23 cellular contexts compared by ENCODE assay signal in the genomic region with DNA sequence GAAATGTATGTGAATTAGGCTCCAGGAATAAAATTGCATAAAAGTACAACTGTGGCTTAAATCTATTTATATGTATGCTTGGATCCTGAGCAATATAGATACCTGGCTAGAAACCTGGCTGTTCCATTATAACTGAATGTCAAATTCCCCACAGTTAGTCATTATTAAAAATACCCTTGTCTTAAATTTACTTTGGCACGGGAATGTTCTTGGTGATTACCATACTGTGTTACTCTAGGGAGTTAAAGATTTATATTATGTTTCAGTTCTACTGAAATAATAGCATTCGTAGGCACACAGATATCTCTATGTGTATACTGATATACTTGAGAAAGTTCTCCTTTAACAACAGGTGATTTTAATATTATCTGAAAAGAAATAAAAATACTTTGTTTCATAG.
"Had no signal": no experiment of that assay in that cellular context is flagged by ENCODE, and none has a peak within 500 bp of the region (broad histone marks: within the 10 kb centered on the region; RNA-seq: fewer than 3 reads in every experiment).

No MANE protein-coding gene starts in this region.

- H3K27me3 ChIP-seq: esophagus muscularis mucosa, upper lobe of right lung had no signal

- H3K27me3 Mint-ChIP-seq: activated B cell treated with CpG ODN at 0.5 μM for 24 hours; activated T-cell treated with anti-CD3 and anti-CD28 coated beads, Interleukin-2, amount 50 U/mL, for 24 hours; dendritic cell treated with granulocyte-macrophage colony-stimulating factor and Interleukin-4, amounts not matched to agents 40 ng/mL and 50 ng/mL, for 4 days; progenitor cell of endocrine pancreas; stimulated activated memory B cell treated with anti-CD40 and anti-IgM and Interleukin-4, amounts not matched to agents 10 μg/mL and 1 μg/mL and 100 μg/mL, for 72 hours had no signal

- H3K9me3 ChIP-seq: esophagus muscularis mucosa, thoracic aorta, upper lobe of right lung had no signal

- H3K27ac ChIP-seq: esophagus muscularis mucosa, upper lobe of right lung had no signal

- H3K4me3 Mint-ChIP-seq: activated B cell treated with CpG ODN at 0.5 μM for 24 hours; activated CD8-positive, alpha-beta T cell treated with anti-CD3 and anti-CD28 coated beads, Interleukin-2, amount 10 ng/mL, durations not matched to agents 7 days and 5 days; activated naive CD8-positive, alpha-beta T cell treated with anti-CD3 and anti-CD28 coated beads, Interleukin-2, amount 10 ng/mL, durations not matched to agents 7 days and 5 days; activated T-cell treated with anti-CD3 and anti-CD28 coated beads, Interleukin-2, amount 50 U/mL, for 24 hours; dendritic cell treated with granulocyte-macrophage colony-stimulating factor and Interleukin-4, amounts not matched to agents 40 ng/mL and 50 ng/mL, for 4 days; nephron progenitor cell; stimulated activated memory B cell treated with anti-CD40 and anti-IgM and Interleukin-4, amounts not matched to agents 10 μg/mL and 1 μg/mL and 100 μg/mL, for 72 hours had no signal

- H3K4me3 ChIP-seq: esophagus muscularis mucosa, upper lobe of right lung had no signal

- H3K36me3 Mint-ChIP-seq: activated naive CD8-positive, alpha-beta T cell treated with anti-CD3 and anti-CD28 coated beads, Interleukin-2, amount 10 ng/mL, durations not matched to agents 7 days and 5 days; stimulated activated memory B cell treated with anti-CD40 and anti-IgM and Interleukin-4, amounts not matched to agents 10 μg/mL and 1 μg/mL and 100 μg/mL, for 72 hours had no signal

- H3K9me3 Mint-ChIP-seq: activated B cell treated with CpG ODN at 0.5 μM for 24 hours; activated naive CD8-positive, alpha-beta T cell treated with anti-CD3 and anti-CD28 coated beads, Interleukin-2, amount 10 ng/mL, durations not matched to agents 7 days and 5 days; activated T-cell treated with anti-CD3 and anti-CD28 coated beads, Interleukin-2, amount 50 U/mL, for 24 hours; activated T-helper 2 cell treated with anti-CD3 and anti-CD28 coated beads, Interferon-gamma antibody, Interleukin-2, Interleukin-4, amounts not matched to agents 10 μg/mL and 5 μg/mL and 100 μg/mL, durations not matched to agents 14 hours and 24 hours and 36 hours; dendritic cell treated with granulocyte-macrophage colony-stimulating factor and Interleukin-4, amounts not matched to agents 40 ng/mL and 50 ng/mL, for 4 days; nephron progenitor cell; stimulated activated memory B cell treated with anti-CD40 and anti-IgM and Interleukin-4, amounts not matched to agents 10 μg/mL and 1 μg/mL and 100 μg/mL, for 72 hours had no signal

- H3K27ac Mint-ChIP-seq: activated B cell treated with CpG ODN at 0.5 μM for 24 hours; activated CD8-positive, alpha-beta T cell treated with anti-CD3 and anti-CD28 coated beads, Interleukin-2, amount 10 ng/mL, durations not matched to agents 7 days and 5 days; activated naive CD8-positive, alpha-beta T cell treated with anti-CD3 and anti-CD28 coated beads, Interleukin-2, amount 10 ng/mL, durations not matched to agents 7 days and 5 days; activated T-cell treated with anti-CD3 and anti-CD28 coated beads, Interleukin-2, amount 50 U/mL, for 24 hours; activated T-helper 2 cell treated with anti-CD3 and anti-CD28 coated beads, Interferon-gamma antibody, Interleukin-2, Interleukin-4, amounts not matched to agents 10 μg/mL and 5 μg/mL and 100 μg/mL, durations not matched to agents 14 hours and 24 hours and 36 hours; dendritic cell treated with granulocyte-macrophage colony-stimulating factor and Interleukin-4, amounts not matched to agents 40 ng/mL and 50 ng/mL, for 4 days; nephron progenitor cell; progenitor cell of endocrine pancreas; stimulated activated memory B cell treated with anti-CD40 and anti-IgM and Interleukin-4, amounts not matched to agents 10 μg/mL and 1 μg/mL and 100 μg/mL, for 72 hours had no signal

- DNase-seq: activated B cell treated with CpG ODN at 0.5 μM for 24 hours; activated CD4-positive, alpha-beta T cell treated with anti-CD3 and anti-CD28 coated beads for 4 hours; activated CD8-positive, alpha-beta T cell treated with anti-CD3 and anti-CD28 coated beads, Interleukin-2, amount 10 ng/mL, durations not matched to agents 7 days and 5 days; activated naive CD4-positive, alpha-beta T cell treated with Interleukin-2 at 50 U/mL for 16 hours; activated naive CD8-positive, alpha-beta T cell treated with anti-CD3 and anti-CD28 coated beads, Interleukin-2, amount 10 ng/mL, durations not matched to agents 7 days and 5 days; activated T-cell treated with anti-CD3 and anti-CD28 coated beads, Interleukin-2, amount 50 U/mL, for 24 hours; anterior cingulate cortex; effector CD8-positive, alpha-beta T cell; glutamatergic neuron; hippocampal formation; midbrain; nephron progenitor cell; occipital lobe; right cardiac atrium; stimulated activated CD4-positive, alpha-beta T cell treated with anti-CD3 and anti-CD28 coated beads, Interleukin-4, amount 100 ng/mL, for 4 hours; upper lobe of right lung had no signal

- H3K36me3 ChIP-seq: esophagus muscularis mucosa, thoracic aorta, upper lobe of right lung had no signal

- H3K4me1 Mint-ChIP-seq: activated B cell treated with CpG ODN at 0.5 μM for 24 hours; activated naive CD8-positive, alpha-beta T cell treated with anti-CD3 and anti-CD28 coated beads, Interleukin-2, amount 10 ng/mL, durations not matched to agents 7 days and 5 days; stimulated activated memory B cell treated with anti-CD40 and anti-IgM and Interleukin-4, amounts not matched to agents 10 μg/mL and 1 μg/mL and 100 μg/mL, for 72 hours had no signal

- FAIRE-seq: islet of Langerhans had no signal
